Comparison of ENCODE assay signal across 17 cellular contexts in genomic region chr17:72702136-72702735, GRCh38.
DNase-seq lines count a peak whose midpoint lies in the region; ATAC-seq and TF ChIP-seq lines count a peak whose summit lies in the region.
"Had no signal": no experiment of that assay in that cellular context is flagged by ENCODE, and none has a peak within 500 bp of the region (broad histone marks: within the 10 kb centered on the region; RNA-seq: fewer than 3 reads in every experiment).

No MANE protein-coding gene starts in this region.

- TF ChIP-seq CTCF in IMR-90 (conservative IDR thresholded peaks at IDR 0.05; ENCODE audit: low read depth, low read length): no peak
- TF ChIP-seq CTCF in astrocyte of the cerebellum (IDR thresholded peaks at IDR 0.05; ENCODE audit: low read depth, low read length, missing control alignments): no peak
- no peak for TF ChIP-seq CTCF in MM.1S (IDR thresholded peaks at IDR 0.05; ENCODE audit: low read length)
- TF ChIP-seq CTCF in OCI-LY7 (conservative IDR thresholded peaks at IDR 0.05; ENCODE audit: low read length): no peak

- H3K4me2 ChIP-seq in IMR-90 (ENCODE audit: low read depth, low read length) (no peak overlapping the region), MM.1S (ENCODE audit: low read depth, low read length) (no peak overlapping the region), OCI-LY7 (ENCODE audit: low read length) (no peak overlapping the region)

- H3K56ac ChIP-seq in IMR-90 (ENCODE audit: extremely low read depth, insufficient read depth, low read length): no peak overlapping the region

- in situ Hi-C loops in IMR-90 (cut with MboI; ENCODE audit: low sequenced_read_pairs) (no loop called here), astrocyte of the cerebellum (cut with HindIII; ENCODE audit: low sequenced_read_pairs) (no loop called here)

- H3F3A ChIP-seq in MM.1S (ENCODE audit: insufficient read depth, low read length): peaks cover 9% of the 10 kb centered on the region

- no peaks in the 10 kb centered on the region for H3K9me3 ChIP-seq in IMR-90 (ENCODE audit: control insufficient read depth, insufficient read depth, low read length)
- no peaks in the 10 kb centered on the region for H3K9me3 ChIP-seq in MM.1S (replicated peaks; ENCODE audit: insufficient read depth, low read length)
- no peaks in the 10 kb centered on the region for H3K9me3 ChIP-seq in OCI-LY7 (ENCODE audit: low read length)
- H3K9me3 ChIP-seq: thyroid gland had no signal

- H2AK9ac ChIP-seq in IMR-90 (replicated peaks; ENCODE audit: low read depth, low read length, poor library complexity): no peak overlapping the region

- H2AFZ ChIP-seq in IMR-90 (replicated peaks; ENCODE audit: low read length, poor library complexity): no peak overlapping the region
- H2AFZ ChIP-seq in MM.1S (ENCODE audit: low read length): no peak overlapping the region
- H2AFZ ChIP-seq in OCI-LY7 (ENCODE audit: low read length): no peak overlapping the region

- 0 out of 2 replicates have a peak overlapping the region, but pooled peaks have one; percentile 14 for H3K14ac ChIP-seq in IMR-90 (replicated peaks; ENCODE audit: low read depth, low read length)

- 0 out of 2 replicates have a peak overlapping the region, but pooled peaks have one; percentile 12 for H2AK5ac ChIP-seq in IMR-90 (ENCODE audit: low read depth, low read length)

- no peak overlapping the region for H2BK120ac ChIP-seq in IMR-90 (ENCODE audit: low read depth, low read length)

- ATAC-seq in IMR-90 (ENCODE audit: low read depth): peak; percentile 18; the same call in 1 of the 2 replicates
- ATAC-seq in GM18502 (IDR thresholded peaks at IDR 0.05; ENCODE audit: poor library complexity, unreplicated experiment): no peak
- ATAC-seq: WTC11 had no signal

- POLR2A ChIA-PET in IMR-90 (lab: Charles Lee; ENCODE audit: unreplicated experiment): no interaction called here
- POLR2A ChIA-PET in OCI-LY7 (lab: Charles Lee): interaction anchor here (0.7 kb wide), 1 partner anchor 36 kb away, joined by 5 read pairs; no protein-coding TSS in a partner anchor

- H2BK15ac ChIP-seq in IMR-90 (ENCODE audit: low read depth, low read length): no peak overlapping the region

- H3K9me2 ChIP-seq in MM.1S (replicated peaks; ENCODE audit: insufficient read depth, low read length) (no peaks in the 10 kb centered on the region), OCI-LY7 (ENCODE audit: insufficient read depth, low read length) (no peaks in the 10 kb centered on the region)

- no peak overlapping the region for H4K91ac ChIP-seq in IMR-90 (ENCODE audit: insufficient read depth, low read depth, low read length)

- H3K4ac ChIP-seq in IMR-90 (ENCODE audit: low read depth, low read length): peak overlapping the region; percentile 6; the same call in 1 of the 2 replicates

- H3K36me3 ChIP-seq in IMR-90 (ENCODE audit: control insufficient read depth, insufficient read depth, low read length) (no peaks in the 10 kb centered on the region), MM.1S (replicated peaks; ENCODE audit: insufficient read depth, low read length) (no peaks in the 10 kb centered on the region), OCI-LY7 (ENCODE audit: insufficient read depth, low read length) (no peaks in the 10 kb centered on the region)
- H3K36me3 ChIP-seq: thyroid gland had no signal

- 100% methylated on average over 1 of the region's 6 CpGs; no CpG with 5 or more reads in 1 of the 2 experiments for WGBS in IMR-90 (ENCODE audit: extremely low coverage in 2 of 2, insufficient read length in 1 of 2), 2 experiments

- H3K4me1 ChIP-seq in IMR-90 (ENCODE audit: control insufficient read depth, insufficient read depth, low read length) (peaks cover 10% of the 10 kb centered on the region), MM.1S (ENCODE audit: low read length) (peaks cover 15% of the 10 kb centered on the region), OCI-LY7 (ENCODE audit: insufficient read depth, low read length, poor library complexity, severe bottlenecking) (no peaks in the 10 kb centered on the region)
- H3K4me1 ChIP-seq: thyroid gland had no signal

- no peak overlapping the region for H3K27ac ChIP-seq in IMR-90 (ENCODE audit: insufficient read depth, low read length)
- no peak overlapping the region for H3K27ac ChIP-seq in MM.1S (ENCODE audit: low read length)
- no peak overlapping the region for H3K27ac ChIP-seq in OCI-LY7 (ENCODE audit: low read depth, low read length, poor library complexity, severe bottlenecking)
- H3K27ac ChIP-seq: HL-60, thyroid gland had no signal

- no TSS peak for BruUV-seq in IMR-90 (replicated peaks; lab: Mats Ljungman, UMichigan)
- no TSS peak for BruUV-seq in OCI-LY7 (replicated peaks; lab: Mats Ljungman, UMichigan)

- intact Hi-C loops in IMR-90 (cut with micrococcal nuclease): no loop called here
- intact Hi-C loops in OCI-LY7 (cut with micrococcal nuclease; ENCODE audit: unreplicated experiment): no loop called here

- no peak for TF ChIP-seq POLR2A in IMR-90 (IDR thresholded peaks at IDR 0.05; ENCODE audit: low read depth, low read length)

- no peak for TF ChIP-seq RAD21 in IMR-90 (IDR thresholded peaks at IDR 0.05; ENCODE audit: low read length)

- H4K20me1 ChIP-seq in IMR-90 (ENCODE audit: insufficient read depth, low read length) (no peaks in the 10 kb centered on the region), MM.1S (ENCODE audit: insufficient read depth, low read length) (no peaks in the 10 kb centered on the region), OCI-LY7 (ENCODE audit: insufficient read depth, low read length) (no peaks in the 10 kb centered on the region)

- H3K9ac ChIP-seq in IMR-90 (ENCODE audit: low read depth, low read length) (no peak overlapping the region), MM.1S (ENCODE audit: low read length) (no peak overlapping the region)

- H3K4me3 ChIP-seq in IMR-90 (ENCODE audit: insufficient read depth, low read depth, low read length): no peak overlapping the region
- H3K4me3 ChIP-seq in astrocyte of the cerebellum (ENCODE audit: low read depth, low read length): no peak overlapping the region
- H3K4me3 ChIP-seq in MM.1S (ENCODE audit: low read length): no peak overlapping the region
- H3K4me3 ChIP-seq in OCI-LY7 (ENCODE audit: low read depth, low read length, poor library complexity, severe bottlenecking): no peak overlapping the region
- H3K4me3 ChIP-seq: thyroid gland had no signal

- H3K79me1 ChIP-seq in IMR-90 (ENCODE audit: low read depth in 1 of 2, low read length in 2 of 2): no peaks in the 10 kb centered on the region

- no peaks in the 10 kb centered on the region for H3K27me3 ChIP-seq in IMR-90 (ENCODE audit: control insufficient read depth, insufficient read depth, low read length)
- no peaks in the 10 kb centered on the region for H3K27me3 ChIP-seq in MM.1S (replicated peaks; ENCODE audit: insufficient read depth, low read length)
- H3K27me3 ChIP-seq: thyroid gland had no signal

- 0 out of 4 replicates have a peak overlapping the region, but pooled peaks of 1 of the 2 experiments have one; percentile 26 for H4K8ac ChIP-seq in IMR-90 (ENCODE audit: low read depth in 2 of 2, low read length in 2 of 2)

- H3K79me2 ChIP-seq in MM.1S (ENCODE audit: low read length): no peaks in the 10 kb centered on the region
- H3K79me2 ChIP-seq in OCI-LY7 (ENCODE audit: insufficient read depth, low read depth, low read length): no peaks in the 10 kb centered on the region

- dilution Hi-C loops in IMR-90 (cut with HindIII; ENCODE audit: low sequenced_read_pairs, unreplicated experiment): no loop called here

- peaks cover 9% of the 10 kb centered on the region for H3K9me1 ChIP-seq in IMR-90 (ENCODE audit: insufficient read depth, low read length)

- DNase-seq in DMS53 treated with DMSO at 0.1 percent for 48 hours (lab: John Stamatoyannopoulos, UW; ENCODE audit: unreplicated experiment): peak; percentile 45
- peak; percentile 77 for DNase-seq in IMR-90
- peak; percentile 53 for DNase-seq in astrocyte of the cerebellum (ENCODE audit: low read depth)
- DNase-seq in kidney tubule cell (ENCODE audit: low spot score): peak; percentile 53
- DNase-seq in MM.1S: no peak
- no peak for DNase-seq in activated CD4-positive, alpha-beta T cell treated with anti-CD3 and anti-CD28 coated beads, Interleukin-2, amount 50 U/mL, for 48 hours
- no peak for DNase-seq in OCI-LY7 (ENCODE audit: low spot score)
- DNase-seq: COR-L47, mesendoderm, NCI-H1105, NCI-H510A, occipital lobe, SHP77, thyroid gland had no signal

- no peak overlapping the region for H3K18ac ChIP-seq in IMR-90 (ENCODE audit: low read depth, low read length)

- H4K5ac ChIP-seq in IMR-90 (ENCODE audit: low read depth, low read length): no peak overlapping the region

- H2BK20ac ChIP-seq in IMR-90 (ENCODE audit: low read depth, low read length): no peak overlapping the region

- H2BK5ac ChIP-seq in IMR-90 (ENCODE audit: low read depth, low read length, poor library complexity, severe bottlenecking): no peak overlapping the region

- CTCF ChIA-PET in IMR-90 (lab: Yijun Ruan, JAX): no interaction called here
- CTCF ChIA-PET in OCI-LY7 (lab: Charles Lee; ENCODE audit: unreplicated experiment): no interaction called here

- no peak overlapping the region for H3K23ac ChIP-seq in IMR-90 (ENCODE audit: low read depth, low read length)

TF ChIP-seq in IMR-90, 13 proteins besides CTCF, POLR2A, EP300 and RAD21:
- TF ChIP-seq CEBPB (IDR thresholded peaks at IDR 0.05; ENCODE audit: low read depth, low read length) (no peak), NFE2L2 (IDR thresholded peaks at IDR 0.05; ENCODE audit: low read depth, low read length) (no peak), FOS (IDR thresholded peaks at IDR 0.05; ENCODE audit: low read depth, low read length) (0 out of 2 replicates have a peak, but pooled peaks have one; percentile 25), SMC3 (IDR thresholded peaks at IDR 0.05; ENCODE audit: low read depth, low read length) (no peak), RCOR1 (IDR thresholded peaks at IDR 0.05; ENCODE audit: insufficient replicate concordance, low read length) (no peak), MAFK (IDR thresholded peaks at IDR 0.05; ENCODE audit: low read depth, low read length) (no peak)

Comparison
In these comparisons a context has a peak if more than half of its experiments do, and no peak if none do; other contexts are left out.
1. DNase-seq: peak in DMS53 treated with DMSO at 0.1 percent for 48 hours (single experiment), IMR-90 (single experiment), astrocyte of the cerebellum (single experiment) and kidney tubule cell (single experiment); none in MM.1S (single experiment), activated CD4-positive, alpha-beta T cell treated with anti-CD3 and anti-CD28 coated beads, Interleukin-2, amount 50 U/mL, for 48 hours (0 of 2) and OCI-LY7 (single experiment).